Comparison of ENCODE assay signal across 13 cellular contexts in the genomic region with DNA sequence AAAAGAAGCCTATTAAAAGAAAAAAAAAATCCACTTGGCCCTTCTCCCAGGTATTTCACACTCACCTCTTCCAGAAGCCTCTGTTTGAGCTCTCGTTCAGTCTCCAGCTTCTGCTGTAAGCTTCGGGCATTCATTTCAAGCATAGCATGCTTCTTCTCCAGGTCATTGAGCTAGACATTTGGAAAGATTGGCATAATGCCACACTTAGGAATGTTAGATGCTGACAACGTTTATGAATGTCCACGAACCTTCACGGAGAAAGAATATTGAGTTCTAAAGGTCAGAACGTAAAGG.
"Had no signal": no experiment of that assay in that cellular context is flagged by ENCODE, and none has a peak within 500 bp of the region (broad histone marks: within the 10 kb centered on the region; RNA-seq: fewer than 3 reads in every experiment).

No MANE protein-coding gene starts in this region.

- H3K9me3 ChIP-seq: ascending aorta, pancreas had no signal

- H3K36me3 Mint-ChIP-seq: memory B cell; naive thymus-derived CD8-positive, alpha-beta T cell; stimulated activated effector memory CD8-positive, alpha-beta T cell treated with anti-CD3 and anti-CD28 coated beads, Interleukin-12 subunit alpha, Interleukin-12 subunit beta, amount 100 ng/mL, for 72 hours had no signal

- H3K4me1 Mint-ChIP-seq: naive thymus-derived CD8-positive, alpha-beta T cell; stimulated activated effector memory CD8-positive, alpha-beta T cell treated with anti-CD3 and anti-CD28 coated beads, Interleukin-12 subunit alpha, Interleukin-12 subunit beta, amount 100 ng/mL, for 72 hours; WTC11 had no signal

- H3K27me3 ChIP-seq: ascending aorta, pancreas had no signal

- H3K9me3 Mint-ChIP-seq: activated CD4-positive, alpha-beta memory T cell treated with anti-CD3 and anti-CD28 coated beads, Interleukin-2, amount 10 ng/mL, durations not matched to agents 7 days and 5 days; memory B cell; naive thymus-derived CD8-positive, alpha-beta T cell; stimulated activated effector memory CD8-positive, alpha-beta T cell treated with anti-CD3 and anti-CD28 coated beads, Interleukin-12 subunit alpha, Interleukin-12 subunit beta, amount 100 ng/mL, for 72 hours; WTC11 had no signal

- H3K4me3 ChIP-seq: ascending aorta, coronary artery, pancreas had no signal

- H3K27ac ChIP-seq: ascending aorta, coronary artery, pancreas had no signal

- H3K36me3 ChIP-seq: ascending aorta, pancreas had no signal

- H3K4me1 ChIP-seq: ascending aorta, pancreas had no signal

- DNase-seq: activated CD4-positive, alpha-beta memory T cell treated with anti-CD3 and anti-CD28 coated beads, Interleukin-2, amount 10 ng/mL, durations not matched to agents 7 days and 5 days; activated CD4-positive, alpha-beta T cell treated with anti-CD3 and anti-CD28 coated beads for 4 hours; effector CD4-positive, alpha-beta T cell; head of caudate nucleus; naive thymus-derived CD8-positive, alpha-beta T cell; pancreas; retina had no signal

- H3K4me3 Mint-ChIP-seq: activated CD4-positive, alpha-beta memory T cell treated with anti-CD3 and anti-CD28 coated beads, Interleukin-2, amount 10 ng/mL, durations not matched to agents 7 days and 5 days; memory B cell; naive thymus-derived CD8-positive, alpha-beta T cell; stimulated activated effector memory CD8-positive, alpha-beta T cell treated with anti-CD3 and anti-CD28 coated beads, Interleukin-12 subunit alpha, Interleukin-12 subunit beta, amount 100 ng/mL, for 72 hours; WTC11 had no signal

- ATAC-seq: left lobe of liver; naive thymus-derived CD8-positive, alpha-beta T cell; pancreas; stimulated activated effector memory CD8-positive, alpha-beta T cell treated with anti-CD3 and anti-CD28 coated beads, Interleukin-12 subunit alpha, Interleukin-12 subunit beta, amount 100 ng/mL, for 72 hours; WTC11 had no signal

- H3K27ac Mint-ChIP-seq: activated CD4-positive, alpha-beta memory T cell treated with anti-CD3 and anti-CD28 coated beads, Interleukin-2, amount 10 ng/mL, durations not matched to agents 7 days and 5 days; memory B cell; naive thymus-derived CD8-positive, alpha-beta T cell; stimulated activated effector memory CD8-positive, alpha-beta T cell treated with anti-CD3 and anti-CD28 coated beads, Interleukin-12 subunit alpha, Interleukin-12 subunit beta, amount 100 ng/mL, for 72 hours; WTC11 had no signal

- H3K27me3 Mint-ChIP-seq: activated CD4-positive, alpha-beta memory T cell treated with anti-CD3 and anti-CD28 coated beads, Interleukin-2, amount 10 ng/mL, durations not matched to agents 7 days and 5 days; memory B cell; naive thymus-derived CD8-positive, alpha-beta T cell had no signal
